Comparison of ENCODE assay signal across 8 cellular contexts in the genomic region with DNA sequence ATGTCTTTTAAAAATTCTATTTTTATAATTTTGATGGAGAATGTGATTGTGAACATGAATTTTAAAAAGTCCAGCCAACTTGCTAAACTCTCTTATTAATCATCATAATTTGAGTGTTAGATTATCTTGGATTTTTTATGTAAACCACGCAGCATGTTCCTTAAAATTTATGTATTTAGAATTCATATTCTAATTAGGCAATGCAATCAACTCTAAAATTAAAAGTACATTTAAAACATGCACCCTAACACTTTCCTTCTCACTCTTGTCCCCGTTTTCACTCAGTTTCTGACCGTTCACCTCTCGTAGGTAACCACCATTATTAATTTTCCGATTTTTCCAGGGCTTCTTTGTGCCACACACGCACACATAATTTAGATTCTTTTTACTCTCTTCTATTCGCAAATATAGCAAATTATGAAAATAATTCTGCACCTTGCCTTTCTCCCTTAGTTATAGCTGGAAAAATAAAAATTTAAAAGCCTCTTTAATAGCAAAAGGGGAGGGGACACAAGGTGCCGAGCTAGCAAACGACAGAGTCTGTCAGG. TPM values are rescaled to one million over a fixed set of nuclear protein-coding genes. Genes with fewer than 3 reads are reported as not detected.
DNase-seq lines count a peak whose midpoint lies in the region; ATAC-seq and TF ChIP-seq lines count a peak whose summit lies in the region.

No MANE protein-coding gene starts in this region.

- H3K9me3 ChIP-seq in prostate gland = no peaks in the 10 kb centered on the region

- TF ChIP-seq POLR2A in NB4 (IDR thresholded peaks at IDR 0.05; ENCODE audit: extremely low read depth, insufficient read length) (no peak), prostate gland (IDR thresholded peaks at IDR 0.05) (no peak)

- intact Hi-C loops in prostate gland (cut with DNase I) = no loop called here
- intact Hi-C loops in sciatic nerve (cut with DNase I) = no loop called here

- DNase-seq in NB4 (ENCODE audit: low read depth) = no peak
- DNase-seq in epithelial cell of proximal tubule (ENCODE audit: low read depth) = no peak
- DNase-seq in prostate gland (ENCODE audit: low spot score) = no peak
- DNase-seq in MV-4-11 (lab: John Stamatoyannopoulos, UW) = no peak
- DNase-seq in UCSD-AML1 (lab: John Stamatoyannopoulos, UW; ENCODE audit: unreplicated experiment) = no peak
- DNase-seq in sciatic nerve (ENCODE audit: low spot score) = no peak

- TF ChIP-seq CTCF in NB4 (IDR thresholded peaks at IDR 0.05; ENCODE audit: low read depth, low read length) = no peak
- no peak for TF ChIP-seq CTCF in epithelial cell of proximal tubule (conservative IDR thresholded peaks at IDR 0.05; ENCODE audit: low read depth, low read length)
- TF ChIP-seq CTCF in prostate gland (IDR thresholded peaks at IDR 0.05) = no peak

- WGBS in prostate gland = 2% methylated on average over 9 of the region's 9 CpGs

- ATAC-seq in GM19372 (IDR thresholded peaks at IDR 0.05; ENCODE audit: low read depth, unreplicated experiment) (peak; percentile 14), sciatic nerve (no peak), HG03521 (IDR thresholded peaks at IDR 0.05; ENCODE audit: unreplicated experiment) (no peak)

- H3K4me3 ChIP-seq in NB4 (ENCODE audit: low read depth, low read length) = peak overlapping the region; percentile 91
- peak overlapping the region; percentile 84 for H3K4me3 ChIP-seq in epithelial cell of proximal tubule (ENCODE audit: low read depth, low read length)
- peak overlapping the region; percentile 62 to 64 for H3K4me3 ChIP-seq in prostate gland

- no peaks in the 10 kb centered on the region for H3K4me1 ChIP-seq in prostate gland (replicated peaks)

- no peaks in the 10 kb centered on the region for H3K36me3 ChIP-seq in prostate gland

- H3K27me3 ChIP-seq in prostate gland (replicated peaks; ENCODE audit: insufficient read depth) = no peaks in the 10 kb centered on the region

- H3K27ac ChIP-seq in prostate gland = peak overlapping the region; percentile 60 to 67

RNA-seq across cellular contexts. Expression of a gene that starts 0.3 kb away (rescaled TPM):
- 1.8 and 3.6 TPM in 2 replicates for total RNA-seq in epithelial cell of proximal tubule
- total RNA-seq in prostate gland = 1 to 10 TPM; 5.9 to 6.5 TPM
- total RNA-seq in sciatic nerve = 7.8 TPM

RNA-seq across cellular contexts. Expression of a gene that starts 13.5 kb away (rescaled TPM):
- total RNA-seq in epithelial cell of proximal tubule (0.52 and 0.94 TPM in 2 replicates), prostate gland (10 to 100 TPM; 13.7 to 21.7 TPM), sciatic nerve (17.4 TPM)

RNA-seq across cellular contexts. Expression of a gene that starts 50.1 kb away (rescaled TPM):
- total RNA-seq in epithelial cell of proximal tubule = 4.8 and 4.9 TPM in 2 replicates
- total RNA-seq in prostate gland = 10 to 100 TPM in 1 of 2 donors, 1 to 10 TPM in 1; 5.9 to 10.2 TPM
- total RNA-seq in sciatic nerve = 7.3 TPM
